Comparison of ENCODE assay signal across 13 cellular contexts in genomic region chr19:3073931-3074595, GRCh38. TPM values are rescaled to one million over a fixed set of nuclear protein-coding genes. Genes with fewer than 3 reads are reported as not detected.
DNase-seq lines count a peak whose midpoint lies in the region; ATAC-seq, FAIRE-seq and TF ChIP-seq lines count a peak whose summit lies in the region.
"Had no signal": no experiment of that assay in that cellular context is flagged by ENCODE, and none has a peak within 500 bp of the region (broad histone marks: within the 10 kb centered on the region; RNA-seq: fewer than 3 reads in every experiment).

No MANE protein-coding gene starts in this region.

- no TSS peak for BruUV-seq in HepG2 (replicated peaks; lab: Mats Ljungman, UMichigan)

- H3K9me2 ChIP-seq in GM23248 (ENCODE audit: insufficient read depth), result no peaks in the 10 kb centered on the region

- POLR2A ChIA-PET in HepG2 (lab: Yijun Ruan, JAX), result interaction anchor here (0.7 kb wide), 1 partner anchor 97 kb away, joined by 3 read pairs; the partner anchor contains the start of gene TLE6

- no peaks in the 10 kb centered on the region for H3K36me3 ChIP-seq in GM23248 (ENCODE audit: low read depth)
- H3K36me3 ChIP-seq in body of pancreas (replicated peaks in 1 of 2; ENCODE audit: insufficient read depth in 1 of 2, low read depth in 2 of 2), result no peaks in the 10 kb centered on the region
- H3K36me3 ChIP-seq in HepG2 (replicated peaks in 1 of 2; ENCODE audit: control insufficient read depth in 1 of 2, insufficient read depth in 2 of 2, low read length in 2 of 2), result no peaks in the 10 kb centered on the region

- no peaks in the 10 kb centered on the region for H3K4me1 ChIP-seq in GM23248 (ENCODE audit: insufficient read depth)
- H3K4me1 ChIP-seq in body of pancreas, result peaks cover 9% of the 10 kb centered on the region
- peaks cover 26% of the 10 kb centered on the region for H3K4me1 ChIP-seq in HepG2 (ENCODE audit: insufficient read depth, low read length)

- CTCF ChIA-PET in HepG2 (lab: Yijun Ruan, JAX; ENCODE audit: low intra/inter-chr PET ratio, low total read pairs), result no interaction called here

- 0 out of 2 replicates have a peak, but pooled peaks have one; percentile 23 for TF ChIP-seq RAD21 in HepG2 (CRISPR knock-in tag; IDR thresholded peaks at IDR 0.05)

- H3K4me2 ChIP-seq in GM23248 (ENCODE audit: unreplicated experiment), result no peak overlapping the region
- H3K4me2 ChIP-seq in HepG2 (ENCODE audit: low read depth, low read length), result no peak overlapping the region

- peak; percentile 29 for DNase-seq in AG10803 (ENCODE audit: low read depth)
- peak; percentile 40 for DNase-seq in GM23248
- DNase-seq in body of pancreas, result peak in 3 of 4 donors; percentile 29 to 58 (median 47)
- DNase-seq in HepG2 (ENCODE audit: low spot score), result no peak
- DNase-seq in activated T-cell treated with anti-CD3 and anti-CD28 coated beads for 4 hours, result no peak
- no peak for DNase-seq in central memory CD4-positive, alpha-beta T cell
- no peak for DNase-seq in SKM-1 treated with dmso at 0.1 percent for 144 hours (lab: John Stamatoyannopoulos, UW; ENCODE audit: unreplicated experiment)
- DNase-seq: activated naive CD8-positive, alpha-beta T cell treated with anti-CD3 and anti-CD28 coated beads, Interleukin-2, amount 10 ng/mL, durations not matched to agents 7 days and 5 days; CD4-positive, alpha-beta memory T cell; hippocampal formation; stimulated activated CD4-positive, alpha-beta T cell treated with anti-CD3 and anti-CD28 coated beads, Interleukin-2, amount 100 ng/mL, for 24 hours; stimulated activated naive B cell treated with anti-CD40 and anti-IgM and Interleukin-4, amounts not matched to agents 10 μg/mL and 1 μg/mL and 100 μg/mL, for 72 hours had no signal

- H3K4me3 ChIP-seq in AG10803 (ENCODE audit: low read length), result no peak overlapping the region
- H3K4me3 ChIP-seq in GM23248, result no peak overlapping the region
- no peak overlapping the region for H3K4me3 ChIP-seq in body of pancreas
- H3K4me3 ChIP-seq in HepG2 (replicated peaks in 1 of 3; ENCODE audit: insufficient read depth in 1 of 3, low read depth in 2 of 3, low read length in 3 of 3), result no peak overlapping the region

- intact Hi-C loops in body of pancreas (cut with DNase I) (loop anchor here (5.0 kb wide), 1 partner anchor 38 kb away; no protein-coding TSS in a partner anchor), HepG2 (cut with micrococcal nuclease; ENCODE audit: unreplicated experiment) (no loop called here)

- no peak for FAIRE-seq in HepG2 (lab: Jason Lieb, UNC)

- WGBS in GM23248 (ENCODE audit: low coverage in 1 of 2, low lambda C conversion rate in 2 of 2, missing lambda C conversion rate in 2 of 2), 2 experiments, result 59 to 74% methylated on average over 8 of the region's 8 CpGs
- 28 to 54% methylated on average over 6 to 8 of the region's 8 CpGs for WGBS in body of pancreas, 2 donors
- WGBS in HepG2 (ENCODE audit: low lambda C conversion rate), result 15% methylated on average over 3 of the region's 8 CpGs

- TF ChIP-seq EP300 in HepG2 (IDR thresholded peaks at IDR 0.05; ENCODE audit: low read depth in 2 of 2, low read length in 2 of 2) (no peak), HepG2 (CRISPR knock-in tag; IDR thresholded peaks at IDR 0.05; ENCODE audit: borderline replicate concordance) (no peak)

- TF ChIP-seq POLR2A in body of pancreas (IDR thresholded peaks at IDR 0.05) (no peak), HepG2 (IDR thresholded peaks at IDR 0.05; ENCODE audit: insufficient read depth in 1 of 2, low read depth in 2 of 2, low read length in 2 of 2) (no peak)

- no peaks in the 10 kb centered on the region for H4K20me1 ChIP-seq in GM23248 (ENCODE audit: insufficient read depth)
- no peaks in the 10 kb centered on the region for H4K20me1 ChIP-seq in HepG2 (ENCODE audit: insufficient read depth, low read length)

- H2AFZ ChIP-seq in GM23248 (no peak overlapping the region), HepG2 (ENCODE audit: low read length) (no peak overlapping the region)

- TF ChIP-seq CTCF in AG10803 (conservative IDR thresholded peaks at IDR 0.05; ENCODE audit: low read length), result peak; percentile 24; the same call in 1 of the 2 replicates
- peak in 2 of 7 experiments; percentile 22 to 39 for TF ChIP-seq CTCF in body of pancreas (IDR thresholded peaks at IDR 0.05)
- peak; percentile 64 for TF ChIP-seq CTCF in HepG2 (CRISPR knock-in tag; IDR thresholded peaks at IDR 0.05)

- H3K79me2 ChIP-seq in GM23248 (ENCODE audit: insufficient read depth), result no peaks in the 10 kb centered on the region
- no peaks in the 10 kb centered on the region for H3K79me2 ChIP-seq in HepG2 (ENCODE audit: insufficient read depth, low read length)

- in situ Hi-C loops in GM23248 (cut with MboI), result no loop called here
- in situ Hi-C loops in HepG2 (cut with HindIII; ENCODE audit: extremely low pct_ligation_motif_present, low pct_unique_long_range_greater_than_20kb), result loop anchor here (10.0 kb wide), 1 partner anchor 51 kb away; no protein-coding TSS in a partner anchor

- H3K9me3 ChIP-seq in GM23248 (ENCODE audit: low read depth) (no peaks in the 10 kb centered on the region), body of pancreas (no peaks in the 10 kb centered on the region), HepG2 (ENCODE audit: low read length) (no peaks in the 10 kb centered on the region)

- no peak overlapping the region for H3K9ac ChIP-seq in GM23248
- no peak overlapping the region for H3K9ac ChIP-seq in HepG2 (ENCODE audit: insufficient read depth, low read depth, low read length)

- ATAC-seq in body of pancreas (peak; percentile 31), HepG2 (peak; percentile 27; the same call in 1 of the 3 replicates), GM19328 (IDR thresholded peaks at IDR 0.05; ENCODE audit: unreplicated experiment) (no peak)
- ATAC-seq: stimulated activated naive B cell treated with anti-CD40 and anti-IgM and Interleukin-4, amounts not matched to agents 10 μg/mL and 1 μg/mL and 100 μg/mL, for 72 hours had no signal

- H3K27me3 ChIP-seq in GM23248 (replicated peaks; ENCODE audit: insufficient read depth) (no peaks in the 10 kb centered on the region), body of pancreas (no peaks in the 10 kb centered on the region), HepG2 (ENCODE audit: control insufficient read depth in 1 of 2, insufficient read depth in 2 of 2, low read length in 2 of 2) (no peaks in the 10 kb centered on the region)

- no peak overlapping the region for H3K27ac ChIP-seq in GM23248
- no peak overlapping the region for H3K27ac ChIP-seq in body of pancreas
- no peak overlapping the region for H3K27ac ChIP-seq in HepG2 (ENCODE audit: extremely low read length, insufficient read depth, low read length)

- no peaks in the 10 kb centered on the region for H3F3A ChIP-seq in GM23248 (ENCODE audit: insufficient read depth)

RNA-seq across cellular contexts. Expression of gene TLE5, which starts 11.8 kb away (rescaled TPM):
- total RNA-seq in GM23248 (2014; rRNA removed; shearing (Covaris generic)), result 254 and 337 TPM in 2 replicates
- polyA plus RNA-seq in GM23248 (2016; fragmentation: Nextera tagmentation; extraction: Ambion mirVana) (133 and 157 TPM in 2 replicates), HepG2 (2011; rRNA removed) (189 and 246 TPM in 2 replicates)
- total RNA-seq in body of pancreas (100 to 1,000 TPM; 166 to 254 TPM), HepG2 (2016; rRNA removed; fragmentation: Illumina TruSeq; extraction: Trizol) (51.6 and 62.8 TPM in 2 replicates)
- 148 and 187 TPM in 2 replicates for total RNA-seq in HepG2 (2016; cell fraction: cytosol; rRNA removed; fragmentation: Illumina TruSeq; extraction: Trizol; ENCODE audit: low read depth)
- total RNA-seq in HepG2 (2016; cell fraction: insoluble cytoplasmic fraction; rRNA removed; fragmentation: Illumina TruSeq; extraction: Trizol), result 41.9 and 63.2 TPM in 2 replicates
- total RNA-seq in HepG2 (2016; cell fraction: membrane; rRNA removed; fragmentation: Illumina TruSeq; extraction: Trizol), result 155 and 189 TPM in 2 replicates
- total RNA-seq in HepG2 (2016; cell fraction: nucleus; rRNA removed; fragmentation: Illumina TruSeq; extraction: Trizol), result 29.0 and 32.6 TPM in 2 replicates
- polyA plus RNA-seq in HepG2 (2011; cell fraction: cytosol; rRNA removed), result 170 and 253 TPM in 2 replicates
- polyA plus RNA-seq in HepG2 (2011; cell fraction: nucleus; rRNA removed), result 312 and 359 TPM in 2 replicates
- polyA plus RNA-seq in HepG2 (2012), result 157 and 182 TPM in 2 replicates
- 365 and 380 TPM in 2 replicates for polyA plus RNA-seq in HepG2 (2016; cell fraction: cytosol; fragmentation: Illumina TruSeq; extraction: Trizol; ENCODE audit: low read depth)
- 90.9 and 108 TPM in 2 replicates for polyA plus RNA-seq in HepG2 (2016; cell fraction: insoluble cytoplasmic fraction; fragmentation: Illumina TruSeq; extraction: Trizol; ENCODE audit: low read depth)
- 308 and 330 TPM in 2 replicates for polyA plus RNA-seq in HepG2 (2016; cell fraction: membrane; fragmentation: Illumina TruSeq; extraction: Trizol; ENCODE audit: low read depth)
- 105 and 117 TPM in 2 replicates for polyA plus RNA-seq in HepG2 (2016; cell fraction: nucleus; fragmentation: Illumina TruSeq; extraction: Trizol; ENCODE audit: insufficient read depth, low read depth)
- 213 and 462 TPM in 2 replicates for polyA minus RNA-seq in HepG2 (2011; rRNA and poly(A)+ RNA removed; ENCODE audit: low replicate concordance)
- 159 and 180 TPM in 2 replicates for polyA minus RNA-seq in HepG2 (2011; cell fraction: cytosol; rRNA and poly(A)+ RNA removed)
- 36.2 and 46.2 TPM in 2 replicates for polyA minus RNA-seq in HepG2 (2011; cell fraction: nucleus; rRNA and poly(A)+ RNA removed)

RNA-seq across cellular contexts. Expression of gene GNA11, which starts 20.1 kb away (rescaled TPM):
- 69.9 and 99.3 TPM in 2 replicates for total RNA-seq in GM23248 (2014; rRNA removed; shearing (Covaris generic))
- polyA plus RNA-seq in GM23248 (2016; fragmentation: Nextera tagmentation; extraction: Ambion mirVana), result 14.2 and 15.0 TPM in 2 replicates
- total RNA-seq in body of pancreas, result 10 to 100 TPM; 27.2 to 37.2 TPM
- 18.8 and 26.8 TPM in 2 replicates for total RNA-seq in HepG2 (2016; rRNA removed; fragmentation: Illumina TruSeq; extraction: Trizol)
- total RNA-seq in HepG2 (2016; cell fraction: cytosol; rRNA removed; fragmentation: Illumina TruSeq; extraction: Trizol; ENCODE audit: low read depth), result 4.5 and 5.5 TPM in 2 replicates
- 16.2 and 28.2 TPM in 2 replicates for total RNA-seq in HepG2 (2016; cell fraction: insoluble cytoplasmic fraction; rRNA removed; fragmentation: Illumina TruSeq; extraction: Trizol)
- 20.2 and 20.3 TPM in 2 replicates for total RNA-seq in HepG2 (2016; cell fraction: membrane; rRNA removed; fragmentation: Illumina TruSeq; extraction: Trizol)
- total RNA-seq in HepG2 (2016; cell fraction: nucleus; rRNA removed; fragmentation: Illumina TruSeq; extraction: Trizol), result 13.2 and 15.8 TPM in 2 replicates
- 16.0 and 16.8 TPM in 2 replicates for polyA plus RNA-seq in HepG2 (2011; rRNA removed)
- 18.0 and 19.4 TPM in 2 replicates for polyA plus RNA-seq in HepG2 (2011; cell fraction: cytosol; rRNA removed)
- 24.5 and 30.8 TPM in 2 replicates for polyA plus RNA-seq in HepG2 (2011; cell fraction: nucleus; rRNA removed)
- 21.5 and 25.5 TPM in 2 replicates for polyA plus RNA-seq in HepG2 (2012)
- 4.2 and 4.6 TPM in 2 replicates for polyA plus RNA-seq in HepG2 (2016; cell fraction: cytosol; fragmentation: Illumina TruSeq; extraction: Trizol; ENCODE audit: low read depth)
- polyA plus RNA-seq in HepG2 (2016; cell fraction: insoluble cytoplasmic fraction; fragmentation: Illumina TruSeq; extraction: Trizol; ENCODE audit: low read depth), result 25.9 and 33.9 TPM in 2 replicates
- 14.1 and 15.9 TPM in 2 replicates for polyA plus RNA-seq in HepG2 (2016; cell fraction: membrane; fragmentation: Illumina TruSeq; extraction: Trizol; ENCODE audit: low read depth)
- 31.1 and 31.9 TPM in 2 replicates for polyA plus RNA-seq in HepG2 (2016; cell fraction: nucleus; fragmentation: Illumina TruSeq; extraction: Trizol; ENCODE audit: insufficient read depth, low read depth)
- polyA minus RNA-seq in HepG2 (2011; rRNA and poly(A)+ RNA removed; ENCODE audit: low replicate concordance), result 36.6 and 52.6 TPM in 2 replicates
- polyA minus RNA-seq in HepG2 (2011; cell fraction: cytosol; rRNA and poly(A)+ RNA removed), result 10.8 and 16.8 TPM in 2 replicates
- 6.7 and 7.1 TPM in 2 replicates for polyA minus RNA-seq in HepG2 (2011; cell fraction: nucleus; rRNA and poly(A)+ RNA removed)

RNA-seq across cellular contexts. Expression of gene TLE2, which starts 45.0 kb away (rescaled TPM):
- total RNA-seq in GM23248 (2014; rRNA removed; shearing (Covaris generic)), result 4.3 and 10.1 TPM in 2 replicates
- 2.9 and 3.6 TPM in 2 replicates for polyA plus RNA-seq in GM23248 (2016; fragmentation: Nextera tagmentation; extraction: Ambion mirVana)
- 10 to 100 TPM; 34.5 to 45.2 TPM for total RNA-seq in body of pancreas
- total RNA-seq in HepG2 (2016; rRNA removed; fragmentation: Illumina TruSeq; extraction: Trizol), result 0.07 TPM in 1 of 2 replicates, not detected in the other
- not detected in 2 replicates for total RNA-seq in HepG2 (2016; cell fraction: cytosol; rRNA removed; fragmentation: Illumina TruSeq; extraction: Trizol; ENCODE audit: low read depth)
- total RNA-seq in HepG2 (2016; cell fraction: insoluble cytoplasmic fraction; rRNA removed; fragmentation: Illumina TruSeq; extraction: Trizol), result not detected in 2 replicates
- 0.14 and 0.15 TPM in 2 replicates for total RNA-seq in HepG2 (2016; cell fraction: membrane; rRNA removed; fragmentation: Illumina TruSeq; extraction: Trizol)
- not detected in 2 replicates for total RNA-seq in HepG2 (2016; cell fraction: nucleus; rRNA removed; fragmentation: Illumina TruSeq; extraction: Trizol)
- polyA plus RNA-seq in HepG2 (2011; rRNA removed), result 0.72 and 0.81 TPM in 2 replicates
- polyA plus RNA-seq in HepG2 (2011; cell fraction: cytosol; rRNA removed), result 0.21 and 0.25 TPM in 2 replicates
- 1.8 and 1.9 TPM in 2 replicates for polyA plus RNA-seq in HepG2 (2011; cell fraction: nucleus; rRNA removed)
- 0.67 and 0.75 TPM in 2 replicates for polyA plus RNA-seq in HepG2 (2012)
- polyA plus RNA-seq in HepG2 (2016; cell fraction: cytosol; fragmentation: Illumina TruSeq; extraction: Trizol; ENCODE audit: low read depth), result 0.19 and 0.40 TPM in 2 replicates
- polyA plus RNA-seq in HepG2 (2016; cell fraction: insoluble cytoplasmic fraction; fragmentation: Illumina TruSeq; extraction: Trizol; ENCODE audit: low read depth), result 0.13 TPM in 1 of 2 replicates, not detected in the other
- 0.23 and 0.82 TPM in 2 replicates for polyA plus RNA-seq in HepG2 (2016; cell fraction: membrane; fragmentation: Illumina TruSeq; extraction: Trizol; ENCODE audit: low read depth)
- 0.56 TPM in 1 of 2 replicates, not detected in the other for polyA plus RNA-seq in HepG2 (2016; cell fraction: nucleus; fragmentation: Illumina TruSeq; extraction: Trizol; ENCODE audit: insufficient read depth, low read depth)
- 1.3 and 12.9 TPM in 2 replicates for polyA minus RNA-seq in HepG2 (2011; rRNA and poly(A)+ RNA removed; ENCODE audit: low replicate concordance)
- polyA minus RNA-seq in HepG2 (2011; cell fraction: cytosol; rRNA and poly(A)+ RNA removed), result 0.35 and 0.89 TPM in 2 replicates
- 0.77 TPM in 1 of 2 replicates, not detected in the other for polyA minus RNA-seq in HepG2 (2011; cell fraction: nucleus; rRNA and poly(A)+ RNA removed)

Comparison
In these comparisons a context has a peak if more than half of its experiments do, and no peak if none do; other contexts are left out.
1. DNase-seq: peak in AG10803 (single experiment), GM23248 (single experiment) and body of pancreas (3 of 4); none in HepG2 (single experiment), activated T-cell treated with anti-CD3 and anti-CD28 coated beads for 4 hours (single experiment), central memory CD4-positive, alpha-beta T cell (single experiment) and SKM-1 treated with dmso at 0.1 percent for 144 hours (single experiment).